1 cellular context compared by ENCODE assay signal in the genomic region with DNA sequence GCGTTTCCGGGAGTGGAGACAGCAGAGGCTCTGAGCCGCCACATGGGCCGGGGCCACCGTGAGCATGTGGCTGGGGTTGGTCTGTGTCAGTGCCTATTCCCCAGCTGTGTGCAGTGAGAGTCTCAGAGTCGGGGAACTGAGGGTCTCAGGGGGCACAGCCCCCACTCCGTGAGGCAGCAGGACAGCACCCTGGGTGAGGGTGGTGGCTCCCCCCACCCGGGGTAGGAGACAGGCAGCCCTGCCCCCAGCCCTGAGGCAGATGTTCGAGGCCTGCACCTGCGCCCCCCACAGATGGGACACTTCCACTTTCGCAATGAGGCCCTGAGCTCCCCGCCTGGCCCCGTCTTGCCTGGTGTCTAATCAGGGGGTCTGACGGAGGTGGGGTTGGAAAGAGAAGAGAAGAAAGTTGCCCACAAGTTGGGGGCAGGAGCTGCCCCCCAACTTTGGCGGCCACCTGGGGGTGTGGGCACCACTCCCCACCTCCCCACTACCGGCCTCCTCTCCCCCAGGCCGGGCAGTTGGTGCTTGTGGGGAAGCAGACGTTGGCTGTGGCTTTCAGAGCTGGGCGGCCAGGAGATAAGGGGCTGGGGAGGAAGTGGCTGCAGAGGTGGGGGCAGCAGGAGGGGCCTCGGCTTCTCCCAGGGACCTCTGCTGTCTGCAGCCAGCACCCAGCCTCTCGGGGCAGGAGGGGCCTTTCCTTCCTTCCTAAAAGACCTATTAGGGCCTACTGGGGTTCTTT.
A peak's percentile ranks its signal among the peaks of the same experiment; 100 is the strongest.
TF ChIP-seq lines count a peak whose summit lies in the region.

No MANE protein-coding gene starts in this region.

TF ChIP-seq in K562, 482 proteins besides CTCF, POLR2A, EP300 and RAD21 (continued from another document and continues in another):
- peak; percentile 88 for TF ChIP-seq NEUROD1 (IDR thresholded peaks at IDR 0.05; ENCODE audit: borderline replicate concordance, low read depth, low read length, partially characterized antibody)
- TF ChIP-seq NCOA1 (IDR thresholded peaks at IDR 0.05; ENCODE audit: low read depth) = peak; percentile 88
- TF ChIP-seq, protein P1, sequence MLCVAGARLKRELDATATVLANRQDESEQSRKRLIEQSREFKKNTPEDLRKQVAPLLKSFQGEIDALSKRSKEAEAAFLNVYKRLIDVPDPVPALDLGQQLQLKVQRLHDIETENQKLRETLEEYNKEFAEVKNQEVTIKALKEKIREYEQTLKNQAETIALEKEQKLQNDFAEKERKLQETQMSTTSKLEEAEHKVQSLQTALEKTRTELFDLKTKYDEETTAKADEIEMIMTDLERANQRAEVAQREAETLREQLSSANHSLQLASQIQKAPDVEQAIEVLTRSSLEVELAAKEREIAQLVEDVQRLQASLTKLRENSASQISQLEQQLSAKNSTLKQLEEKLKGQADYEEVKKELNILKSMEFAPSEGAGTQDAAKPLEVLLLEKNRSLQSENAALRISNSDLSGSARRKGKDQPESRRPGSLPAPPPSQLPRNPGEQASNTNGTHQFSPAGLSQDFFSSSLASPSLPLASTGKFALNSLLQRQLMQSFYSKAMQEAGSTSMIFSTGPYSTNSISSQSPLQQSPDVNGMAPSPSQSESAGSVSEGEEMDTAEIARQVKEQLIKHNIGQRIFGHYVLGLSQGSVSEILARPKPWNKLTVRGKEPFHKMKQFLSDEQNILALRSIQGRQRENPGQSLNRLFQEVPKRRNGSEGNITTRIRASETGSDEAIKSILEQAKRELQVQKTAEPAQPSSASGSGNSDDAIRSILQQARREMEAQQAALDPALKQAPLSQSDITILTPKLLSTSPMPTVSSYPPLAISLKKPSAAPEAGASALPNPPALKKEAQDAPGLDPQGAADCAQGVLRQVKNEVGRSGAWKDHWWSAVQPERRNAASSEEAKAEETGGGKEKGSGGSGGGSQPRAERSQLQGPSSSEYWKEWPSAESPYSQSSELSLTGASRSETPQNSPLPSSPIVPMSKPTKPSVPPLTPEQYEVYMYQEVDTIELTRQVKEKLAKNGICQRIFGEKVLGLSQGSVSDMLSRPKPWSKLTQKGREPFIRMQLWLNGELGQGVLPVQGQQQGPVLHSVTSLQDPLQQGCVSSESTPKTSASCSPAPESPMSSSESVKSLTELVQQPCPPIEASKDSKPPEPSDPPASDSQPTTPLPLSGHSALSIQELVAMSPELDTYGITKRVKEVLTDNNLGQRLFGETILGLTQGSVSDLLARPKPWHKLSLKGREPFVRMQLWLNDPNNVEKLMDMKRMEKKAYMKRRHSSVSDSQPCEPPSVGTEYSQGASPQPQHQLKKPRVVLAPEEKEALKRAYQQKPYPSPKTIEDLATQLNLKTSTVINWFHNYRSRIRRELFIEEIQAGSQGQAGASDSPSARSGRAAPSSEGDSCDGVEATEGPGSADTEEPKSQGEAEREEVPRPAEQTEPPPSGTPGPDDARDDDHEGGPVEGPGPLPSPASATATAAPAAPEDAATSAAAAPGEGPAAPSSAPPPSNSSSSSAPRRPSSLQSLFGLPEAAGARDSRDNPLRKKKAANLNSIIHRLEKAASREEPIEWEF (CRISPR knock-in tag; IDR thresholded peaks at IDR 0.05) = 0 out of 2 replicates have a peak, but pooled peaks have one; percentile 41
- no peak for TF ChIP-seq NCOA4 (IDR thresholded peaks at IDR 0.05; ENCODE audit: partially characterized antibody)
- peak; percentile 38; the same call in 1 of the 2 replicates for TF ChIP-seq CREB1 (IDR thresholded peaks at IDR 0.05)
- peak; percentile 21 for TF ChIP-seq CREB1 (CRISPR knock-in tag; IDR thresholded peaks at IDR 0.05)
- TF ChIP-seq POLR2AphosphoS2 (IDR thresholded peaks at IDR 0.05; ENCODE audit: low read length) = peak; percentile 57; the same call in 1 of the 2 replicates
- TF ChIP-seq ZNF12 (CRISPR knock-in tag; IDR thresholded peaks at IDR 0.05) = no peak
- TF ChIP-seq ZNF174 (CRISPR knock-in tag; IDR thresholded peaks at IDR 0.05) = no peak
- no peak for TF ChIP-seq CHD2 (IDR thresholded peaks at IDR 0.05; ENCODE audit: low read depth, low read length)
- TF ChIP-seq, protein P2, sequence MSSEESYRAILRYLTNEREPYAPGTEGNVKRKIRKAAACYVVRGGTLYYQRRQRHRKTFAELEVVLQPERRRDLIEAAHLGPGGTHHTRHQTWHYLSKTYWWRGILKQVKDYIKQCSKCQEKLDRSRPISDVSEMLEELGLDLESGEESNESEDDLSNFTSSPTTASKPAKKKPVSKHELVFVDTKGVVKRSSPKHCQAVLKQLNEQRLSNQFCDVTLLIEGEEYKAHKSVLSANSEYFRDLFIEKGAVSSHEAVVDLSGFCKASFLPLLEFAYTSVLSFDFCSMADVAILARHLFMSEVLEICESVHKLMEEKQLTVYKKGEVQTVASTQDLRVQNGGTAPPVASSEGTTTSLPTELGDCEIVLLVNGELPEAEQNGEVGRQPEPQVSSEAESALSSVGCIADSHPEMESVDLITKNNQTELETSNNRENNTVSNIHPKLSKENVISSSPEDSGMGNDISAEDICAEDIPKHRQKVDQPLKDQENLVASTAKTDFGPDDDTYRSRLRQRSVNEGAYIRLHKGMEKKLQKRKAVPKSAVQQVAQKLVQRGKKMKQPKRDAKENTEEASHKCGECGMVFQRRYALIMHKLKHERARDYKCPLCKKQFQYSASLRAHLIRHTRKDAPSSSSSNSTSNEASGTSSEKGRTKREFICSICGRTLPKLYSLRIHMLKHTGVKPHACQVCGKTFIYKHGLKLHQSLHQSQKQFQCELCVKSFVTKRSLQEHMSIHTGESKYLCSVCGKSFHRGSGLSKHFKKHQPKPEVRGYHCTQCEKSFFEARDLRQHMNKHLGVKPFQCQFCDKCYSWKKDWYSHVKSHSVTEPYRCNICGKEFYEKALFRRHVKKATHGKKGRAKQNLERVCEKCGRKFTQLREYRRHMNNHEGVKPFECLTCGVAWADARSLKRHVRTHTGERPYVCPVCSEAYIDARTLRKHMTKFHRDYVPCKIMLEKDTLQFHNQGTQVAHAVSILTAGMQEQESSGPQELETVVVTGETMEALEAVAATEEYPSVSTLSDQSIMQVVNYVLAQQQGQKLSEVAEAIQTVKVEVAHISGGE (CRISPR knock-in tag; IDR thresholded peaks at IDR 0.05) = peak in 1 of 3 experiments; percentile 80; a peak in 2 of 6 replicates
- peak; percentile 98 for TF ChIP-seq ZNF589 (CRISPR knock-in tag; IDR thresholded peaks at IDR 0.05; ENCODE audit: low read depth)
- peak; percentile 91 for TF ChIP-seq NCOR1 (IDR thresholded peaks at IDR 0.05)
- peak; percentile 94 for TF ChIP-seq ETV1 (tag; conservative IDR thresholded peaks at IDR 0.05; ENCODE audit: low read depth)
- peak; percentile 92 for TF ChIP-seq KLF16 (IDR thresholded peaks at IDR 0.05)
- no peak for TF ChIP-seq PURB (CRISPR knock-in tag; IDR thresholded peaks at IDR 0.05; ENCODE audit: low read depth)
- TF ChIP-seq NFIX (CRISPR knock-in tag; IDR thresholded peaks at IDR 0.05; ENCODE audit: low read depth) = no peak
- peak; percentile 74 for TF ChIP-seq ZNF431 (CRISPR knock-in tag; IDR thresholded peaks at IDR 0.05)
- no peak for TF ChIP-seq ELF2 (CRISPR knock-in tag; IDR thresholded peaks at IDR 0.05)
- peak; percentile 58; the same call in 1 of the 2 replicates for TF ChIP-seq PHF21A (IDR thresholded peaks at IDR 0.05; ENCODE audit: borderline replicate concordance, low read depth)
- TF ChIP-seq SETDB1 (IDR thresholded peaks at IDR 0.05; ENCODE audit: low read length) = no peak
- no peak for TF ChIP-seq RBM14 (IDR thresholded peaks at IDR 0.05; ENCODE audit: borderline replicate concordance, insufficient read depth, low read depth, low read length)
- TF ChIP-seq, protein P3, sequence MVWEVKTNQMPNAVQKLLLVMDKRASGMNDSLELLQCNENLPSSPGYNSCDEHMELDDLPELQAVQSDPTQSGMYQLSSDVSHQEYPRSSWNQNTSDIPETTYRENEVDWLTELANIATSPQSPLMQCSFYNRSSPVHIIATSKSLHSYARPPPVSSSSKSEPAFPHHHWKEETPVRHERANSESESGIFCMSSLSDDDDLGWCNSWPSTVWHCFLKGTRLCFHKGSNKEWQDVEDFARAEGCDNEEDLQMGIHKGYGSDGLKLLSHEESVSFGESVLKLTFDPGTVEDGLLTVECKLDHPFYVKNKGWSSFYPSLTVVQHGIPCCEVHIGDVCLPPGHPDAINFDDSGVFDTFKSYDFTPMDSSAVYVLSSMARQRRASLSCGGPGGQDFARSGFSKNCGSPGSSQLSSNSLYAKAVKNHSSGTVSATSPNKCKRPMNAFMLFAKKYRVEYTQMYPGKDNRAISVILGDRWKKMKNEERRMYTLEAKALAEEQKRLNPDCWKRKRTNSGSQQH (CRISPR knock-in tag; IDR thresholded peaks at IDR 0.05) = peak; percentile 30; the same call in 1 of the 2 replicates
- peak; percentile 87 for TF ChIP-seq TCF3 (CRISPR knock-in tag; IDR thresholded peaks at IDR 0.05)
- TF ChIP-seq MTA2 (IDR thresholded peaks at IDR 0.05; ENCODE audit: low read depth) = peak; percentile 43; the same call in 1 of the 2 replicates
- TF ChIP-seq, protein P4, sequence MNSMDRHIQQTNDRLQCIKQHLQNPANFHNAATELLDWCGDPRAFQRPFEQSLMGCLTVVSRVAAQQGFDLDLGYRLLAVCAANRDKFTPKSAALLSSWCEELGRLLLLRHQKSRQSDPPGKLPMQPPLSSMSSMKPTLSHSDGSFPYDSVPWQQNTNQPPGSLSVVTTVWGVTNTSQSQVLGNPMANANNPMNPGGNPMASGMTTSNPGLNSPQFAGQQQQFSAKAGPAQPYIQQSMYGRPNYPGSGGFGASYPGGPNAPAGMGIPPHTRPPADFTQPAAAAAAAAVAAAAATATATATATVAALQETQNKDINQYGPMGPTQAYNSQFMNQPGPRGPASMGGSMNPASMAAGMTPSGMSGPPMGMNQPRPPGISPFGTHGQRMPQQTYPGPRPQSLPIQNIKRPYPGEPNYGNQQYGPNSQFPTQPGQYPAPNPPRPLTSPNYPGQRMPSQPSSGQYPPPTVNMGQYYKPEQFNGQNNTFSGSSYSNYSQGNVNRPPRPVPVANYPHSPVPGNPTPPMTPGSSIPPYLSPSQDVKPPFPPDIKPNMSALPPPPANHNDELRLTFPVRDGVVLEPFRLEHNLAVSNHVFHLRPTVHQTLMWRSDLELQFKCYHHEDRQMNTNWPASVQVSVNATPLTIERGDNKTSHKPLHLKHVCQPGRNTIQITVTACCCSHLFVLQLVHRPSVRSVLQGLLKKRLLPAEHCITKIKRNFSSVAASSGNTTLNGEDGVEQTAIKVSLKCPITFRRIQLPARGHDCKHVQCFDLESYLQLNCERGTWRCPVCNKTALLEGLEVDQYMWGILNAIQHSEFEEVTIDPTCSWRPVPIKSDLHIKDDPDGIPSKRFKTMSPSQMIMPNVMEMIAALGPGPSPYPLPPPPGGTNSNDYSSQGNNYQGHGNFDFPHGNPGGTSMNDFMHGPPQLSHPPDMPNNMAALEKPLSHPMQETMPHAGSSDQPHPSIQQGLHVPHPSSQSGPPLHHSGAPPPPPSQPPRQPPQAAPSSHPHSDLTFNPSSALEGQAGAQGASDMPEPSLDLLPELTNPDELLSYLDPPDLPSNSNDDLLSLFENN (IDR thresholded peaks at IDR 0.05; ENCODE audit: low read depth in 2 of 2, low read length in 2 of 2) = peak in 1 of 2 experiments; percentile 92; a peak in 2 of 4 replicates
- TF ChIP-seq SUPT5H (IDR thresholded peaks at IDR 0.05) = peak; percentile 89
- peak; percentile 55 to 65 for TF ChIP-seq NRF1 (conservative IDR thresholded peaks at IDR 0.05 in 1 of 2, IDR thresholded peaks at IDR 0.05 in 1 of 2)
- TF ChIP-seq, protein P5, sequence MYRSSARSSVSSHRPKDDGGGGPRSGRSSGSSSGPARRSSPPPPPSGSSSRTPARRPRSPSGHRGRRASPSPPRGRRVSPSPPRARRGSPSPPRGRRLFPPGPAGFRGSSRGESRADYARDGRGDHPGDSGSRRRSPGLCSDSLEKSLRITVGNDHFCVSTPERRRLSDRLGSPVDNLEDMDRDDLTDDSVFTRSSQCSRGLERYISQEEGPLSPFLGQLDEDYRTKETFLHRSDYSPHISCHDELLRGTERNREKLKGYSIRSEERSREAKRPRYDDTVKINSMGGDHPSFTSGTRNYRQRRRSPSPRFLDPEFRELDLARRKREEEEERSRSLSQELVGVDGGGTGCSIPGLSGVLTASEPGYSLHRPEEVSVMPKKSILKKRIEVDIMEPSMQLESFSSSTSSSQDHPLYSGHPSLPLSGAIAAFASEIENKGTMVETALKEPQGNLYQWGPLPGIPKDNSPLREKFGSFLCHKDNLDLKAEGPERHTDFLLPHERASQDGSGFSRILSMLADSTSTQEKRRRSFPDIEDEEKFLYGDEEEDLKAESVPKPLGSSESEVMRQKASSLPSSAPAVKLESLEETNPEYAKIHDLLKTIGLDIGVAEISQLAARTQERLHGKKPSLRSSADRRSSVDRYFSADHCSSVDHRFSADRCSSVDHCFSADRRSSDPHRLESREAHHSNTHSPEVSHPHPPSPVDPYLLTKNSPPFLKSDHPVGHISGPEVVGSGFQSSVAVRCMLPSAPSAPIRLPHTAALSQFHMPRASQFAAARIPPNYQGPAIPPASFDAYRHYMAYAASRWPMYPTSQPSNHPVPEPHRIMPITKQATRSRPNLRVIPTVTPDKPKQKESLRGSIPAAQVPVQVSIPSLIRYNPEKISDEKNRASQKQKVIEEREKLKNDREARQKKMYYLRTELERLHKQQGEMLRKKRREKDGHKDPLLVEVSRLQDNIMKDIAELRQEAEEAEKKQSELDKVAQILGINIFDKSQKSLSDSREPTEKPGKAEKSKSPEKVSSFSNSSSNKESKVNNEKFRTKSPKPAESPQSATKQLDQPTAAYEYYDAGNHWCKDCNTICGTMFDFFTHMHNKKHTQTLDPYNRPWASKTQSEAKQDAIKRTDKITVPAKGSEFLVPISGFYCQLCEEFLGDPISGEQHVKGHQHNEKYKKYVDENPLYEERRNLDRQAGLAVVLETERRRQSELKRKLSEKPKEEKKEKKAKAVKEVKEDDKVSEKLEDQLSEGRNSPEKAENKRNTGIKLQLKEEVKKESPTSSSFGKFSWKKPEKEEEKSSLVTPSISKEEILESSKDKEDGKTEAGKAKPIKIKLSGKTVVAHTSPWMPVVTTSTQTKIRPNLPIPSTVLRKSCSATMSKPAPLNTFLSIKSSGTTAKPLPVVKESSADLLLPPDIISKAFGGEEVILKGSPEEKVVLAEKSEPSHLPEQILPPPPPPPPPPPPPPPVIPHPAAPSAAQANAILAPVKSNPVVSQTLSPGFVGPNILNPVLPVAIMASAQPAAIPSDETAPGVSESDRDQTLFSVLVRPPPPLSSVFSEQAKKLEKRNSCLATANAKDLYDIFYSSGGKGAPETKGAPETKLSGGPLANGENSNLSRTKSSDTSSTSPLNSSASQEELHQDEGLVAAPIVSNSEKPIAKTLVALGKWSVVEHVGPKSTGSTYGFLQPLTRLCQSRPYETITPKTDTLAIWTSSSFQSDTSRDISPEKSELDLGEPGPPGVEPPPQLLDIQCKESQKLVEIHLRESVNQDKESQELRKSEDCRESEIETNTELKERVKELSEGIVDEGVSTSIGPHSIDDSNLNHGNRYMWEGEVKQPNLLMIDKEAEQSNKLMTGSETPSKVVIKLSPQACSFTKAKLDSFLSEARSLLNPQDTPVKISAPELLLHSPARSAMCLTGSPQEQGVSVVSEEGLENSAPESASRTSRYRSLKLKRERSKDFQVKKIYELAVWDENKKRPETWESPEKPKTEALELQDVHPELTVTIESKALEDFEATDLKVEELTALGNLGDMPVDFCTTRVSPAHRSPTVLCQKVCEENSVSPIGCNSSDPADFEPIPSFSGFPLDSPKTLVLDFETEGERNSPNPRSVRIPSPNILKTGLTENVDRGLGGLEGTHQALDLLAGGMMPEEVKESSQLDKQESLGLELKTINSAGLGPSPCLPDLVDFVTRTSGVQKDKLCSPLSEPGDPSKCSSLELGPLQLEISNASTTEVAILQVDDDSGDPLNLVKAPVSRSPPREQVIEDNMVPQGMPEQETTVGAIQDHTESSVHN (IDR thresholded peaks at IDR 0.05; ENCODE audit: borderline replicate concordance in 1 of 2, low read depth in 1 of 2) = 0 out of 4 replicates have a peak, but pooled peaks of 1 of the 2 experiments have one; percentile 21
- TF ChIP-seq ZEB2 (IDR thresholded peaks at IDR 0.05) = peak; percentile 48; the same call in 1 of the 2 replicates
- TF ChIP-seq ARID2 (IDR thresholded peaks at IDR 0.05) = no peak
